In genomic region chr2:60516383-60516811, GRCh38 we compare ENCODE assay signal across 1 cellular context.
A peak's percentile ranks its signal among the peaks of the same experiment; 100 is the strongest.
TF ChIP-seq lines count a peak whose summit lies in the region.

No MANE protein-coding gene starts in this region.

TF ChIP-seq in SK-N-SH, 30 proteins besides CTCF, POLR2A, EP300 and RAD21 (continued from another document):
- TF ChIP-seq CHD2 (IDR thresholded peaks at IDR 0.05; ENCODE audit: low read length, partially characterized antibody), result no peak
- TF ChIP-seq FOXM1 (IDR thresholded peaks at IDR 0.05; ENCODE audit: low read depth), result no peak
- TF ChIP-seq GABPA (IDR thresholded peaks at IDR 0.05; ENCODE audit: low read depth), result no peak
- TF ChIP-seq MEF2A (IDR thresholded peaks at IDR 0.05; ENCODE audit: borderline replicate concordance, low read depth), result no peak
- TF ChIP-seq MXI1 (IDR thresholded peaks at IDR 0.05; ENCODE audit: low read depth, low read length), result no peak
- peak; percentile 88 for TF ChIP-seq YY1 (IDR thresholded peaks at IDR 0.05; ENCODE audit: low read depth)
- no peak for TF ChIP-seq NRF1 (IDR thresholded peaks at IDR 0.05; ENCODE audit: low read depth, low read length)
- no peak for TF ChIP-seq FOXJ3 (CRISPR knock-in tag; IDR thresholded peaks at IDR 0.05)
- TF ChIP-seq TAF1 (IDR thresholded peaks at IDR 0.05; ENCODE audit: borderline replicate concordance, low read depth, low read length), result no peak
- peak; percentile 59 for TF ChIP-seq POLR2AphosphoS5 (IDR thresholded peaks at IDR 0.05; ENCODE audit: low read depth, low read length)
- 0 out of 2 replicates have a peak, but pooled peaks have one; percentile 4 for TF ChIP-seq SIN3A (IDR thresholded peaks at IDR 0.05; ENCODE audit: borderline replicate concordance, low read depth, low read length)
- peak; percentile 83 for TF ChIP-seq JUND (IDR thresholded peaks at IDR 0.05)
- no peak for TF ChIP-seq IRF3 (IDR thresholded peaks at IDR 0.05; ENCODE audit: low read depth, low read length)
- peak; percentile 30; the same call in 1 of the 2 replicates for TF ChIP-seq MAX (IDR thresholded peaks at IDR 0.05; ENCODE audit: low read depth)
- TF ChIP-seq USF2 (IDR thresholded peaks at IDR 0.05; ENCODE audit: borderline replicate concordance, low read depth, low read length), result no peak
- no peak for TF ChIP-seq USF1 (IDR thresholded peaks at IDR 0.05; ENCODE audit: borderline replicate concordance, low read depth)
- no peak for TF ChIP-seq SMC3 (IDR thresholded peaks at IDR 0.05; ENCODE audit: low read depth, low read length)
- TF ChIP-seq RFX5 (IDR thresholded peaks at IDR 0.05; ENCODE audit: low read length), result no peak
- TF ChIP-seq GATA2 (CRISPR knock-in tag; IDR thresholded peaks at IDR 0.05), result no peak
TF ChIP-seq in SK-N-SH: peak in this region for 9.
